Comparison of ENCODE assay signal across 28 cellular contexts in genomic region chr10:44370731-44371248, GRCh38. TPM values are rescaled to one million over a fixed set of nuclear protein-coding genes. Genes with fewer than 3 reads are reported as not detected.
DNase-seq lines count a peak whose midpoint lies in the region; ATAC-seq, FAIRE-seq and TF ChIP-seq lines count a peak whose summit lies in the region.
"Had no signal": no experiment of that assay in that cellular context is flagged by ENCODE, and none has a peak within 500 bp of the region (broad histone marks: within the 10 kb centered on the region; RNA-seq: fewer than 3 reads in every experiment).

No MANE protein-coding gene starts in this region.

- no peak overlapping the region for H3K4me3 ChIP-seq in right cardiac atrium (ENCODE audit: low read length)
- peak overlapping the region; percentile 47 for H3K4me3 ChIP-seq in iPS-20b (ENCODE audit: low read length)
- no peak overlapping the region for H3K4me3 ChIP-seq in kidney (ENCODE audit: low read length in 2 of 2)
- H3K4me3 ChIP-seq in ovary = no peak overlapping the region
- H3K4me3 ChIP-seq: lung, Peyer's patch, psoas muscle, SJSA1 had no signal

- H3K9ac ChIP-seq in iPS-20b (ENCODE audit: low read depth, low read length) = peak overlapping the region; percentile 77; the same call in 1 of the 2 replicates
- no peak overlapping the region for H3K9ac ChIP-seq in kidney (ENCODE audit: low read length in 2 of 2)

- DNase-seq in left cardiac atrium (peak; percentile 4), right cardiac atrium (no peak), WTC11 (ENCODE audit: low spot score) (peak; percentile 64), NCI-H2107 treated with DMSO at 0.1 percent for 48 hours (lab: John Stamatoyannopoulos, UW; ENCODE audit: unreplicated experiment) (no peak), caudate nucleus (lab: John Stamatoyannopoulos, UW) (no peak), kidney (no peak), ovary (no peak)
- DNase-seq: activated CD8-positive, alpha-beta T cell treated with anti-CD3 and anti-CD28 coated beads, Interleukin-2, amount 10 ng/mL, durations not matched to agents 7 days and 5 days; activated gamma-delta T cell; BE2C; islet precursor cell; NCI-H1105; NCI-H2081; NCI-H524; NK-92 treated with Interleukin-12 subunit alpha and Interleukin-12 subunit beta, amount 100 ng/mL, for 24 hours; Peyer's patch; psoas muscle; stimulated activated CD4-positive, alpha-beta T cell treated with anti-CD3 and anti-CD28 coated beads, Interleukin-1b, Interleukin-23, amount 100 ng/mL, for 48 hours; T-cell had no signal

- peak overlapping the region; percentile 49 for H3K4me3 Mint-ChIP-seq in WTC11
- H3K4me3 Mint-ChIP-seq: activated CD8-positive, alpha-beta T cell treated with anti-CD3 and anti-CD28 coated beads, Interleukin-2, amount 10 ng/mL, durations not matched to agents 7 days and 5 days; neural crest cell; T-cell; type B pancreatic cell had no signal

- H3K27ac ChIP-seq in right cardiac atrium (ENCODE audit: low read length) (no peak overlapping the region), iPS-20b (ENCODE audit: low read length) (peak overlapping the region; percentile 50), caudate nucleus (ENCODE audit: low read depth, low read length) (no peak overlapping the region), kidney (ENCODE audit: low read depth in 2 of 2, low read length in 2 of 2) (no peak overlapping the region), ovary (no peak overlapping the region)
- H3K27ac ChIP-seq: epithelial cell of prostate, Peyer's patch, psoas muscle, SJSA1 had no signal

- ATAC-seq in left cardiac atrium (no peak), right cardiac atrium (no peak), WTC11 (peak; percentile 88)
- ATAC-seq: activated CD8-positive, alpha-beta T cell treated with anti-CD3 and anti-CD28 coated beads, Interleukin-2, amount 10 ng/mL, durations not matched to agents 7 days and 5 days; psoas muscle; T-cell had no signal

- WGBS in right cardiac atrium = 73% methylated on average over 10 of the region's 10 CpGs
- 73 to 74% (median 74%) methylated on average over 10 of the region's 10 CpGs for WGBS in ovary, 3 donors

- H3K27me3 Mint-ChIP-seq in WTC11 (ENCODE audit: low read depth) = no peaks in the 10 kb centered on the region

- no peak for TF ChIP-seq POLR2A in ovary (IDR thresholded peaks at IDR 0.05)

- TF ChIP-seq EP300 in ovary (IDR thresholded peaks at IDR 0.05) = no peak

- H3K4me1 ChIP-seq in right cardiac atrium (ENCODE audit: control insufficient read depth, insufficient read depth, low read length) (no peaks in the 10 kb centered on the region), iPS-20b (ENCODE audit: insufficient read depth, low read length) (peaks cover 26% of the 10 kb centered on the region), kidney (ENCODE audit: control insufficient read depth in 1 of 2, insufficient read depth in 1 of 2, low read depth in 1 of 2, low read length in 2 of 2) (no peaks in the 10 kb centered on the region), ovary (ENCODE audit: insufficient read depth) (peaks cover 3% of the 10 kb centered on the region)
- H3K4me1 ChIP-seq: BE2C, Peyer's patch, SJSA1 had no signal

- H3K9me3 Mint-ChIP-seq in WTC11 = no peaks in the 10 kb centered on the region
- H3K9me3 Mint-ChIP-seq: neural crest cell, T-cell, type B pancreatic cell had no signal

- CTCF ChIA-PET in WTC11 (lab: Charles Lee) = interaction anchor here (0.7 to 2.6 kb wide), 15 partner anchors 8 to 562 kb away, joined by 3 to 40 read pairs (median 5); no protein-coding TSS in a partner anchor

- peaks cover 69% of the 10 kb centered on the region for H3K4me1 Mint-ChIP-seq in WTC11
- H3K4me1 Mint-ChIP-seq: T-cell had no signal

- H3K27me3 ChIP-seq in right cardiac atrium (ENCODE audit: control insufficient read depth, insufficient read depth) = no peaks in the 10 kb centered on the region
- no peaks in the 10 kb centered on the region for H3K27me3 ChIP-seq in iPS-20b (ENCODE audit: insufficient read depth, low read length)
- no peaks in the 10 kb centered on the region for H3K27me3 ChIP-seq in ovary
- H3K27me3 ChIP-seq: BE2C, Peyer's patch, SJSA1 had no signal

- intact Hi-C loops in left cardiac atrium (cut with DNase I) = no loop called here
- intact Hi-C loops in right cardiac atrium (cut with DNase I) = no loop called here
- intact Hi-C loops in kidney (cut with DNase I) = no loop called here
- intact Hi-C loops in ovary (cut with DNase I) = no loop called here

- H3K9me3 ChIP-seq in right cardiac atrium (ENCODE audit: control insufficient read depth, low read length) (no peaks in the 10 kb centered on the region), iPS-20b (ENCODE audit: insufficient read depth, low read depth, low read length) (no peaks in the 10 kb centered on the region), kidney (ENCODE audit: control insufficient read depth in 1 of 2, low read length in 2 of 2) (no peaks in the 10 kb centered on the region), ovary (no peaks in the 10 kb centered on the region)
- H3K9me3 ChIP-seq: BE2C, Peyer's patch, psoas muscle, SJSA1 had no signal

- no peak for FAIRE-seq in kidney (lab: Jason Lieb, UNC)
- FAIRE-seq: A204.1, H54, TTC549 had no signal

- H3K27ac Mint-ChIP-seq in WTC11 = peak overlapping the region; percentile 98
- H3K27ac Mint-ChIP-seq: activated CD8-positive, alpha-beta T cell treated with anti-CD3 and anti-CD28 coated beads, Interleukin-2, amount 10 ng/mL, durations not matched to agents 7 days and 5 days; T-cell; type B pancreatic cell had no signal

- no peak for TF ChIP-seq CTCF in WTC11 (IDR thresholded peaks at IDR 0.05)
- no peak for TF ChIP-seq CTCF in kidney (IDR thresholded peaks at IDR 0.05; ENCODE audit: borderline replicate concordance, extremely low read depth, insufficient read depth)
- no peak for TF ChIP-seq CTCF in ovary (IDR thresholded peaks at IDR 0.05)

- H3K36me3 Mint-ChIP-seq in WTC11 = peaks cover 57% of the 10 kb centered on the region
- H3K36me3 Mint-ChIP-seq: T-cell had no signal

- H3K36me3 ChIP-seq in iPS-20b (ENCODE audit: insufficient read depth, low read depth, low read length) (peaks cover 48% of the 10 kb centered on the region), kidney (ENCODE audit: control insufficient read depth in 1 of 2, insufficient read depth in 2 of 2, low read length in 2 of 2) (peaks cover 0 to 2% of the 10 kb centered on the region in 2 donors), ovary (no peaks in the 10 kb centered on the region)
- H3K36me3 ChIP-seq: BE2C, SJSA1 had no signal

- POLR2A ChIA-PET in WTC11 (lab: Charles Lee) = interaction anchor here (0.6 to 1.7 kb wide), 7 partner anchors 11 to 31 kb away, joined by 3 to 19 read pairs (median 5); no protein-coding TSS in a partner anchor

TF ChIP-seq in WTC11, 78 proteins besides CTCF, POLR2A, EP300 and RAD21 (continues in another document):
- TF ChIP-seq FOXJ3 (CRISPR knock-in tag; IDR thresholded peaks at IDR 0.05; ENCODE audit: borderline replicate concordance) = 0 out of 2 replicates have a peak, but pooled peaks have one; percentile 35
- TF ChIP-seq SP1 (CRISPR knock-in tag; conservative IDR thresholded peaks at IDR 0.05) = peak; percentile 45; the same call in 1 of the 2 replicates
- peak; percentile 62; the same call in 1 of the 2 replicates for TF ChIP-seq FOXP4 (CRISPR knock-in tag; IDR thresholded peaks at IDR 0.05)
- 0 out of 2 replicates have a peak, but pooled peaks have one; percentile 46 for TF ChIP-seq ETV6 (CRISPR knock-in tag; IDR thresholded peaks at IDR 0.05)
- TF ChIP-seq USF2 (CRISPR knock-in tag; IDR thresholded peaks at IDR 0.05) = no peak
- 0 out of 2 replicates have a peak, but pooled peaks have one; percentile 28 for TF ChIP-seq TEAD4 (CRISPR knock-in tag; IDR thresholded peaks at IDR 0.05)
- peak; percentile 71 for TF ChIP-seq MAX (CRISPR knock-in tag; IDR thresholded peaks at IDR 0.05)
- 0 out of 2 replicates have a peak, but pooled peaks have one; percentile 19 for TF ChIP-seq FOXK1 (CRISPR knock-in tag; IDR thresholded peaks at IDR 0.05)
- TF ChIP-seq RORB (CRISPR knock-in tag; IDR thresholded peaks at IDR 0.05) = no peak

RNA-seq across cellular contexts. Expression of gene CXCL12, which starts 14.1 kb away (rescaled TPM):
- total RNA-seq in left cardiac atrium (100 to 1,000 TPM; 213 to 248 TPM), right cardiac atrium (100 to 1,000 TPM; 102 to 154 (median 114) TPM), WTC11 (2021) (52.4 to 64.3 TPM (median 59.6 TPM) in 3 replicates), kidney (99.5 TPM), ovary (100 to 1,000 TPM in 4 of 7 donors, 10 to 100 TPM in 3; 14.2 to 160 (median 103) TPM)
- polyA plus RNA-seq in right cardiac atrium (104 TPM), kidney (ENCODE audit: insufficient read depth, low read depth, low replicate concordance) (111 TPM), ovary (100 to 1,000 TPM; 143 to 341 TPM)
- total RNA-seq: activated CD8-positive, alpha-beta T cell treated with anti-CD3 and anti-CD28 coated beads, Interleukin-2, amount 10 ng/mL, durations not matched to agents 7 days and 5 days; SJSA1 had no signal

Comparison
In these comparisons a context has a peak if more than half of its experiments do, and no peak if none do; other contexts are left out.
1. DNase-seq: peak in left cardiac atrium (single experiment) and WTC11 (single experiment); none in right cardiac atrium (0 of 3), NCI-H2107 treated with DMSO at 0.1 percent for 48 hours (single experiment), caudate nucleus (0 of 61), kidney (single experiment) and ovary (0 of 5).